In genomic region chr1:92886886-92887419, GRCh38 we compare ENCODE assay signal across 1 cellular context.
A peak's percentile ranks its signal among the peaks of the same experiment; 100 is the strongest.
TF ChIP-seq lines count a peak whose summit lies in the region.

No MANE protein-coding gene starts in this region.

TF ChIP-seq in HepG2, 621 proteins besides CTCF, POLR2A, EP300 and RAD21 (continued from another document and continues in another):
- TF ChIP-seq SNAPC4 (CRISPR knock-in tag; IDR thresholded peaks at IDR 0.05) (no peak), DPF2 (CRISPR knock-in tag; IDR thresholded peaks at IDR 0.05; ENCODE audit: borderline replicate concordance, low read depth) (peak; percentile 75), ZNF691 (CRISPR knock-in tag; IDR thresholded peaks at IDR 0.05; ENCODE audit: borderline replicate concordance, low read depth) (no peak), ZNF737 (CRISPR knock-in tag; IDR thresholded peaks at IDR 0.05; ENCODE audit: borderline replicate concordance) (no peak), TP53 (CRISPR knock-in tag; conservative IDR thresholded peaks at IDR 0.05) (no peak), TEAD2 (CRISPR knock-in tag; IDR thresholded peaks at IDR 0.05) (no peak), HMGXB3 (CRISPR knock-in tag; IDR thresholded peaks at IDR 0.05; ENCODE audit: borderline replicate concordance) (no peak), MEIS2 (CRISPR knock-in tag; IDR thresholded peaks at IDR 0.05) (0 out of 2 replicates have a peak, but pooled peaks have one; percentile 43), JUND (CRISPR knock-in tag; IDR thresholded peaks at IDR 0.05) (no peak), ZNF276 (CRISPR knock-in tag; IDR thresholded peaks at IDR 0.05; ENCODE audit: low read depth) (no peak), ZNF883 (CRISPR knock-in tag; IDR thresholded peaks at IDR 0.05; ENCODE audit: not compliant biosample characterization) (no peak), ZNF761 (CRISPR knock-in tag; conservative IDR thresholded peaks at IDR 0.05) (no peak), LBX2 (CRISPR knock-in tag; IDR thresholded peaks at IDR 0.05; ENCODE audit: borderline replicate concordance) (no peak), HDAC6 (IDR thresholded peaks at IDR 0.05; ENCODE audit: low read depth, low read length) (no peak), HOMEZ (CRISPR knock-in tag; IDR thresholded peaks at IDR 0.05; ENCODE audit: low read depth) (peak; percentile 98), SOX13 (IDR thresholded peaks at IDR 0.05) (no peak), SOX13 (CRISPR knock-in tag; conservative IDR thresholded peaks at IDR 0.05 in 1 of 2, IDR thresholded peaks at IDR 0.05 in 1 of 2) (peak in 1 of 2 experiments; percentile 81; a peak in 2 of 4 replicates), ZNF232 (CRISPR knock-in tag; IDR thresholded peaks at IDR 0.05; ENCODE audit: borderline replicate concordance) (peak; percentile 44; the same call in 1 of the 2 replicates), ZNF816 (CRISPR knock-in tag; IDR thresholded peaks at IDR 0.05; ENCODE audit: borderline replicate concordance) (0 out of 2 replicates have a peak, but pooled peaks have one; percentile 50), GATAD2A (CRISPR knock-in tag; IDR thresholded peaks at IDR 0.05) (peak; percentile 84), ZNF562 (CRISPR knock-in tag; IDR thresholded peaks at IDR 0.05; ENCODE audit: borderline replicate concordance) (no peak), ZNF430 (CRISPR knock-in tag; IDR thresholded peaks at IDR 0.05) (peak; percentile 23; the same call in 1 of the 2 replicates), GRHL1 (CRISPR knock-in tag; conservative IDR thresholded peaks at IDR 0.05) (no peak), ZFP36L1 (CRISPR knock-in tag; IDR thresholded peaks at IDR 0.05) (peak; percentile 46; the same call in 1 of the 2 replicates), HNRNPH1 (optimal IDR thresholded peaks at IDR 0.05; ENCODE audit: low read depth, low read length) (no peak), RNF2 (conservative IDR thresholded peaks at IDR 0.05; ENCODE audit: low read depth) (no peak), ZKSCAN5 (CRISPR knock-in tag; IDR thresholded peaks at IDR 0.05) (no peak), FOXK2 (IDR thresholded peaks at IDR 0.05) (no peak), RELA (CRISPR knock-in tag; IDR thresholded peaks at IDR 0.05) (no peak), MNT (IDR thresholded peaks at IDR 0.05) (no peak), NCOA5 (CRISPR knock-in tag; IDR thresholded peaks at IDR 0.05) (no peak), ZNF484 (CRISPR knock-in tag; IDR thresholded peaks at IDR 0.05; ENCODE audit: borderline replicate concordance, low read depth) (no peak), ZFAT (CRISPR knock-in tag; conservative IDR thresholded peaks at IDR 0.05) (no peak), SIX1 (CRISPR knock-in tag; IDR thresholded peaks at IDR 0.05; ENCODE audit: borderline replicate concordance) (no peak), LCORL (IDR thresholded peaks at IDR 0.05) (peak; percentile 72; the same call in 1 of the 2 replicates), LCORL (CRISPR knock-in tag; IDR thresholded peaks at IDR 0.05) (peak; percentile 85; the same call in 1 of the 2 replicates), ZSCAN22 (CRISPR knock-in tag; IDR thresholded peaks at IDR 0.05) (no peak), PRMT3 (CRISPR knock-in tag; IDR thresholded peaks at IDR 0.05; ENCODE audit: borderline replicate concordance, low read depth) (no peak), TAF1 (CRISPR knock-in tag; IDR thresholded peaks at IDR 0.05) (no peak), THAP11 (CRISPR knock-in tag; IDR thresholded peaks at IDR 0.05) (0 out of 2 replicates have a peak, but pooled peaks have one; percentile 25), PBX3 (CRISPR knock-in tag; IDR thresholded peaks at IDR 0.05; ENCODE audit: borderline replicate concordance) (no peak), SP5 (CRISPR knock-in tag; IDR thresholded peaks at IDR 0.05; ENCODE audit: borderline replicate concordance, low read depth) (0 out of 2 replicates have a peak, but pooled peaks have one; percentile 26), MAX (IDR thresholded peaks at IDR 0.05) (peak; percentile 35; the same call in 1 of the 2 replicates), FOXP1 (IDR thresholded peaks at IDR 0.05) (no peak), FOXP1 (CRISPR knock-in tag; IDR thresholded peaks at IDR 0.05) (peak; percentile 70), CBFB (CRISPR knock-in tag; IDR thresholded peaks at IDR 0.05) (no peak), SRSF1 (optimal IDR thresholded peaks at IDR 0.05; ENCODE audit: low read depth, low read length) (no peak), TARDBP (CRISPR knock-in tag; IDR thresholded peaks at IDR 0.05) (peak; percentile 14; the same call in 1 of the 2 replicates)
